1 cellular context compared by ENCODE assay signal in the genomic region with DNA sequence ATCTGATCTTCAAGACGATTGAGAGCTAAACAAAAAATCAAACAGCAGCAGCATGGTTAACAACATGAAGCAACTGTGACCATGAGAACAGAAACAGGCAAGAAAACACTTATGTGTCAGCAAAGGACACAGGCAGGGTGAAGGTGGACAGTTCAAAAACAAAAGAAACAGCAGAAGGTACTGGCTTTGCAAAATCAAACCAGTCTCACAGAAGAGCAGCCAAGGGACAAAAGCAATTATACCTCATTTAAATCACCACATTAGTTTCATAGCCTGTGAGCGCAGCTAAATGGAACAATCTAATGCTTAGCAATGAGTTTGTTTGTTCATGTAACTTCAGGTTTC.
A peak's percentile ranks its signal among the peaks of the same experiment; 100 is the strongest.
TF ChIP-seq lines count a peak whose summit lies in the region.

No MANE protein-coding gene starts in this region.

TF ChIP-seq in K562, 482 proteins besides CTCF, POLR2A, EP300 and RAD21 (continued from another document and continues in another):
- TF ChIP-seq, protein P1, sequence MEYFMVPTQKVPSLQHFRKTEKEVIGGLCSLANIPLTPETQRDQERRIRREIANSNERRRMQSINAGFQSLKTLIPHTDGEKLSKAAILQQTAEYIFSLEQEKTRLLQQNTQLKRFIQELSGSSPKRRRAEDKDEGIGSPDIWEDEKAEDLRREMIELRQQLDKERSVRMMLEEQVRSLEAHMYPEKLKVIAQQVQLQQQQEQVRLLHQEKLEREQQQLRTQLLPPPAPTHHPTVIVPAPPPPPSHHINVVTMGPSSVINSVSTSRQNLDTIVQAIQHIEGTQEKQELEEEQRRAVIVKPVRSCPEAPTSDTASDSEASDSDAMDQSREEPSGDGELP (CRISPR knock-in tag; IDR thresholded peaks at IDR 0.05; ENCODE audit: borderline replicate concordance), result no peak
- TF ChIP-seq NR2C1 (IDR thresholded peaks at IDR 0.05), result no peak
- TF ChIP-seq NR2C1 (tag; IDR thresholded peaks at IDR 0.05), result 0 out of 2 replicates have a peak, but pooled peaks have one; percentile 36
- no peak for TF ChIP-seq ETS2 (tag; IDR thresholded peaks at IDR 0.05; ENCODE audit: borderline replicate concordance, poor library complexity, severe bottlenecking)
- no peak for TF ChIP-seq MBD2 (IDR thresholded peaks at IDR 0.05; ENCODE audit: borderline replicate concordance, low read depth)
- 0 out of 2 replicates have a peak, but pooled peaks have one; percentile 1 for TF ChIP-seq HLTF (IDR thresholded peaks at IDR 0.05)
- TF ChIP-seq, protein P2, sequence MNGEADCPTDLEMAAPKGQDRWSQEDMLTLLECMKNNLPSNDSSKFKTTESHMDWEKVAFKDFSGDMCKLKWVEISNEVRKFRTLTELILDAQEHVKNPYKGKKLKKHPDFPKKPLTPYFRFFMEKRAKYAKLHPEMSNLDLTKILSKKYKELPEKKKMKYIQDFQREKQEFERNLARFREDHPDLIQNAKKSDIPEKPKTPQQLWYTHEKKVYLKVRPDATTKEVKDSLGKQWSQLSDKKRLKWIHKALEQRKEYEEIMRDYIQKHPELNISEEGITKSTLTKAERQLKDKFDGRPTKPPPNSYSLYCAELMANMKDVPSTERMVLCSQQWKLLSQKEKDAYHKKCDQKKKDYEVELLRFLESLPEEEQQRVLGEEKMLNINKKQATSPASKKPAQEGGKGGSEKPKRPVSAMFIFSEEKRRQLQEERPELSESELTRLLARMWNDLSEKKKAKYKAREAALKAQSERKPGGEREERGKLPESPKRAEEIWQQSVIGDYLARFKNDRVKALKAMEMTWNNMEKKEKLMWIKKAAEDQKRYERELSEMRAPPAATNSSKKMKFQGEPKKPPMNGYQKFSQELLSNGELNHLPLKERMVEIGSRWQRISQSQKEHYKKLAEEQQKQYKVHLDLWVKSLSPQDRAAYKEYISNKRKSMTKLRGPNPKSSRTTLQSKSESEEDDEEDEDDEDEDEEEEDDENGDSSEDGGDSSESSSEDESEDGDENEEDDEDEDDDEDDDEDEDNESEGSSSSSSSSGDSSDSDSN (IDR thresholded peaks at IDR 0.05; ENCODE audit: borderline replicate concordance in 1 of 2, low read depth in 2 of 2, low read length in 2 of 2), result no peak
- TF ChIP-seq ZNF699 (CRISPR knock-in tag; IDR thresholded peaks at IDR 0.05; ENCODE audit: insufficient replicate concordance), result no peak
- TF ChIP-seq NBN (IDR thresholded peaks at IDR 0.05; ENCODE audit: low read depth), result no peak
- no peak for TF ChIP-seq CBFA2T3 (IDR thresholded peaks at IDR 0.05)
- TF ChIP-seq, protein P3, sequence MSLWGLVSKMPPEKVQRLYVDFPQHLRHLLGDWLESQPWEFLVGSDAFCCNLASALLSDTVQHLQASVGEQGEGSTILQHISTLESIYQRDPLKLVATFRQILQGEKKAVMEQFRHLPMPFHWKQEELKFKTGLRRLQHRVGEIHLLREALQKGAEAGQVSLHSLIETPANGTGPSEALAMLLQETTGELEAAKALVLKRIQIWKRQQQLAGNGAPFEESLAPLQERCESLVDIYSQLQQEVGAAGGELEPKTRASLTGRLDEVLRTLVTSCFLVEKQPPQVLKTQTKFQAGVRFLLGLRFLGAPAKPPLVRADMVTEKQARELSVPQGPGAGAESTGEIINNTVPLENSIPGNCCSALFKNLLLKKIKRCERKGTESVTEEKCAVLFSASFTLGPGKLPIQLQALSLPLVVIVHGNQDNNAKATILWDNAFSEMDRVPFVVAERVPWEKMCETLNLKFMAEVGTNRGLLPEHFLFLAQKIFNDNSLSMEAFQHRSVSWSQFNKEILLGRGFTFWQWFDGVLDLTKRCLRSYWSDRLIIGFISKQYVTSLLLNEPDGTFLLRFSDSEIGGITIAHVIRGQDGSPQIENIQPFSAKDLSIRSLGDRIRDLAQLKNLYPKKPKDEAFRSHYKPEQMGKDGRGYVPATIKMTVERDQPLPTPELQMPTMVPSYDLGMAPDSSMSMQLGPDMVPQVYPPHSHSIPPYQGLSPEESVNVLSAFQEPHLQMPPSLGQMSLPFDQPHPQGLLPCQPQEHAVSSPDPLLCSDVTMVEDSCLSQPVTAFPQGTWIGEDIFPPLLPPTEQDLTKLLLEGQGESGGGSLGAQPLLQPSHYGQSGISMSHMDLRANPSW (CRISPR knock-in tag; IDR thresholded peaks at IDR 0.05), result no peak
- TF ChIP-seq, protein P4, sequence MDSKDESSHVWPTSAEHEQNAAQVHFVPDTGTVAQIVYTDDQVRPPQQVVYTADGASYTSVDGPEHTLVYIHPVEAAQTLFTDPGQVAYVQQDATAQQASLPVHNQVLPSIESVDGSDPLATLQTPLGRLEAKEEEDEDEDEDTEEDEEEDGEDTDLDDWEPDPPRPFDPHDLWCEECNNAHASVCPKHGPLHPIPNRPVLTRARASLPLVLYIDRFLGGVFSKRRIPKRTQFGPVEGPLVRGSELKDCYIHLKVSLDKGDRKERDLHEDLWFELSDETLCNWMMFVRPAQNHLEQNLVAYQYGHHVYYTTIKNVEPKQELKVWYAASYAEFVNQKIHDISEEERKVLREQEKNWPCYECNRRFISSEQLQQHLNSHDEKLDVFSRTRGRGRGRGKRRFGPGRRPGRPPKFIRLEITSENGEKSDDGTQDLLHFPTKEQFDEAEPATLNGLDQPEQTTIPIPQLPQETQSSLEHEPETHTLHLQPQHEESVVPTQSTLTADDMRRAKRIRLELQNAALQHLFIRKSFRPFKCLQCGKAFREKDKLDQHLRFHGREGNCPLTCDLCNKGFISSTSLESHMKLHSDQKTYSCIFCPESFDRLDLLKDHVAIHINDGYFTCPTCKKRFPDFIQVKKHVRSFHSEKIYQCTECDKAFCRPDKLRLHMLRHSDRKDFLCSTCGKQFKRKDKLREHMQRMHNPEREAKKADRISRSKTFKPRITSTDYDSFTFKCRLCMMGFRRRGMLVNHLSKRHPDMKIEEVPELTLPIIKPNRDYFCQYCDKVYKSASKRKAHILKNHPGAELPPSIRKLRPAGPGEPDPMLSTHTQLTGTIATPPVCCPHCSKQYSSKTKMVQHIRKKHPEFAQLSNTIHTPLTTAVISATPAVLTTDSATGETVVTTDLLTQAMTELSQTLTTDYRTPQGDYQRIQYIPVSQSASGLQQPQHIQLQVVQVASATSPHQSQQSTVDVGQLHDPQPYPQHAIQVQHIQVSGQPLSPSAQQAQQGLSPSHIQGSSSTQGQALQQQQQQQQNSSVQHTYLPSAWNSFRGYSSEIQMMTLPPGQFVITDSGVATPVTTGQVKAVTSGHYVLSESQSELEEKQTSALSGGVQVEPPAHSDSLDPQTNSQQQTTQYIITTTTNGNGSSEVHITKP (IDR thresholded peaks at IDR 0.05; ENCODE audit: partially characterized antibody), result no peak
- no peak for TF ChIP-seq SMAD2 (IDR thresholded peaks at IDR 0.05; ENCODE audit: low read depth, low read length)
- no peak for TF ChIP-seq IRF2 (CRISPR knock-in tag; IDR thresholded peaks at IDR 0.05)
- no peak for TF ChIP-seq E2F3 (CRISPR knock-in tag; IDR thresholded peaks at IDR 0.05)
- no peak for TF ChIP-seq NCOA2 (IDR thresholded peaks at IDR 0.05; ENCODE audit: partially characterized antibody in 2 of 2)
- no peak for TF ChIP-seq POLR3G (IDR thresholded peaks at IDR 0.05; ENCODE audit: extremely low read depth, insufficient read length, insufficient replicate concordance)
- TF ChIP-seq HDAC2 (IDR thresholded peaks at IDR 0.05), result no peak
- no peak for TF ChIP-seq MECOM (CRISPR knock-in tag; IDR thresholded peaks at IDR 0.05)
- no peak for TF ChIP-seq ILK (tag; IDR thresholded peaks at IDR 0.05; ENCODE audit: borderline replicate concordance, low read depth)
- TF ChIP-seq HOXB6 (CRISPR knock-in tag; IDR thresholded peaks at IDR 0.05; ENCODE audit: borderline replicate concordance), result no peak
- TF ChIP-seq NR2F6 (CRISPR knock-in tag; IDR thresholded peaks at IDR 0.05), result 0 out of 2 replicates have a peak, but pooled peaks have one; percentile 60
- TF ChIP-seq KAT8 (IDR thresholded peaks at IDR 0.05; ENCODE audit: low read depth), result no peak
- TF ChIP-seq ZNF561 (CRISPR knock-in tag; conservative IDR thresholded peaks at IDR 0.05), result no peak
- TF ChIP-seq TCFL5 (CRISPR knock-in tag; conservative IDR thresholded peaks at IDR 0.05), result no peak
- no peak for TF ChIP-seq ZNF444 (CRISPR knock-in tag; IDR thresholded peaks at IDR 0.05)
- TF ChIP-seq ZNF12 (CRISPR knock-in tag; IDR thresholded peaks at IDR 0.05), result no peak
- TF ChIP-seq RB1 (IDR thresholded peaks at IDR 0.05; ENCODE audit: low read depth), result no peak
- no peak for TF ChIP-seq XRCC3 (IDR thresholded peaks at IDR 0.05)
- TF ChIP-seq KDM4B (IDR thresholded peaks at IDR 0.05; ENCODE audit: borderline replicate concordance in 2 of 2, low read depth in 1 of 2), result no peak
- TF ChIP-seq RBFOX2 (IDR thresholded peaks at IDR 0.05; ENCODE audit: low read depth, low read length), result no peak
- TF ChIP-seq NFRKB (IDR thresholded peaks at IDR 0.05; ENCODE audit: low read depth), result 0 out of 2 replicates have a peak, but pooled peaks have one; percentile 66
- TF ChIP-seq ESRRA (IDR thresholded peaks at IDR 0.05; ENCODE audit: borderline replicate concordance, low read depth), result no peak
- no peak for TF ChIP-seq CCAR2 (IDR thresholded peaks at IDR 0.05; ENCODE audit: low read depth, low read length)
- TF ChIP-seq ZBTB8A (IDR thresholded peaks at IDR 0.05; ENCODE audit: partially characterized antibody), result no peak
- TF ChIP-seq L3MBTL2 (IDR thresholded peaks at IDR 0.05), result no peak
- TF ChIP-seq, protein P5, sequence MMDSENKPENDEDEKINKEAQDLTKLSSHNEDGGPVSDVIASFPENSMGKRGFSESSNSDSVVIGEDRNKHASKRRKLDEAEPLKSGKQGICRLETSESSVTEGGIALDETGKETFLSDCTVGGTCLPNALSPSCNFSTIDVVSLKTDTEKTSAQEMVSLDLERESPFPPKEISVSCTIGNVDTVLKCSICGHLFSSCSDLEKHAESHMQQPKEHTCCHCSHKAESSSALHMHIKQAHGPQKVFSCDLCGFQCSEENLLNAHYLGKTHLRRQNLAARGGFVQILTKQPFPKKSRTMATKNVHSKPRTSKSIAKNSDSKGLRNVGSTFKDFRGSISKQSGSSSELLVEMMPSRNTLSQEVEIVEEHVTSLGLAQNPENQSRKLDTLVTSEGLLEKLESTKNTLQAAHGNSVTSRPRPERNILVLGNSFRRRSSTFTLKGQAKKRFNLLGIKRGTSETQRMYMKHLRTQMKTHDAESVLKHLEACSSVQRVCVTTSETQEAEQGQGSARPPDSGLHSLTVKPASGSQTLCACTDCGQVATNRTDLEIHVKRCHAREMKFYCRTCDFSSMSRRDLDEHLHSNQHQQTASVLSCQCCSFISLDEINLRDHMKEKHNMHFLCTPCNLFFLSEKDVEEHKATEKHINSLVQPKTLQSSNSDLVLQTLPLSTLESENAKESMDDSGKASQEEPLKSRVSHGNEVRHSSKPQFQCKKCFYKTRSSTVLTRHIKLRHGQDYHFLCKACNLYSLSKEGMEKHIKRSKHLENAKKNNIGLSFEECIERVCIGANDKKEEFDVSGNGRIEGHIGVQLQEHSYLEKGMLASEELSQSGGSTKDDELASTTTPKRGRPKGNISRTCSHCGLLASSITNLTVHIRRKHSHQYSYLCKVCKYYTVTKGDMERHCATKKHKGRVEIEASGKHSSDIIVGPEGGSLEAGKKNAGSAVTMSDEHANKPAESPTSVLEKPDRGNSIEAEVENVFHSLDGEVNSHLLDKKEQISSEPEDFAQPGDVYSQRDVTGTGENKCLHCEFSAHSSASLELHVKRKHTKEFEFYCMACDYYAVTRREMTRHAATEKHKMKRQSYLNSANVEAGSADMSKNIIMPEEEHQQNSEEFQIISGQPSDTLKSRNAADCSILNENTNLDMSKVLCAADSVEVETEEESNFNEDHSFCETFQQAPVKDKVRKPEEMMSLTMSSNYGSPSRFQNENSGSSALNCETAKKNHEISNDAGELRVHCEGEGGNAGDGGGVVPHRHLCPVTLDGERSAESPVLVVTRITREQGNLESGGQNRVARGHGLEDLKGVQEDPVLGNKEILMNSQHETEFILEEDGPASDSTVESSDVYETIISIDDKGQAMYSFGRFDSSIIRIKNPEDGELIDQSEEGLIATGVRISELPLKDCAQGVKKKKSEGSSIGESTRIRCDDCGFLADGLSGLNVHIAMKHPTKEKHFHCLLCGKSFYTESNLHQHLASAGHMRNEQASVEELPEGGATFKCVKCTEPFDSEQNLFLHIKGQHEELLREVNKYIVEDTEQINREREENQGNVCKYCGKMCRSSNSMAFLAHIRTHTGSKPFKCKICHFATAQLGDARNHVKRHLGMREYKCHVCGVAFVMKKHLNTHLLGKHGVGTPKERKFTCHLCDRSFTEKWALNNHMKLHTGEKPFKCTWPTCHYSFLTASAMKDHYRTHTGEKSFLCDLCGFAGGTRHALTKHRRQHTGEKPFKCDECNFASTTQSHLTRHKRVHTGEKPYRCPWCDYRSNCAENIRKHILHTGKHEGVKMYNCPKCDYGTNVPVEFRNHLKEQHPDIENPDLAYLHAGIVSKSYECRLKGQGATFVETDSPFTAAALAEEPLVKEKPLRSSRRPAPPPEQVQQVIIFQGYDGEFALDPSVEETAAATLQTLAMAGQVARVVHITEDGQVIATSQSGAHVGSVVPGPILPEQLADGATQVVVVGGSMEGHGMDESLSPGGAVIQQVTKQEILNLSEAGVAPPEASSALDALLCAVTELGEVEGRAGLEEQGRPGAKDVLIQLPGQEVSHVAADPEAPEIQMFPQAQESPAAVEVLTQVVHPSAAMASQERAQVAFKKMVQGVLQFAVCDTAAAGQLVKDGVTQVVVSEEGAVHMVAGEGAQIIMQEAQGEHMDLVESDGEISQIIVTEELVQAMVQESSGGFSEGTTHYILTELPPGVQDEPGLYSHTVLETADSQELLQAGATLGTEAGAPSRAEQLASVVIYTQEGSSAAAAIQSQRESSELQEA (IDR thresholded peaks at IDR 0.05; ENCODE audit: low read depth), result no peak
- TF ChIP-seq DNMT1 (IDR thresholded peaks at IDR 0.05), result no peak
- TF ChIP-seq RHOXF2B (CRISPR knock-in tag; conservative IDR thresholded peaks at IDR 0.05), result no peak
- TF ChIP-seq STAT5A (IDR thresholded peaks at IDR 0.05; ENCODE audit: borderline replicate concordance, low read length), result no peak
- 0 out of 2 replicates have a peak, but pooled peaks have one; percentile 7 for TF ChIP-seq ZNF174 (CRISPR knock-in tag; IDR thresholded peaks at IDR 0.05)
- TF ChIP-seq, protein P6, sequence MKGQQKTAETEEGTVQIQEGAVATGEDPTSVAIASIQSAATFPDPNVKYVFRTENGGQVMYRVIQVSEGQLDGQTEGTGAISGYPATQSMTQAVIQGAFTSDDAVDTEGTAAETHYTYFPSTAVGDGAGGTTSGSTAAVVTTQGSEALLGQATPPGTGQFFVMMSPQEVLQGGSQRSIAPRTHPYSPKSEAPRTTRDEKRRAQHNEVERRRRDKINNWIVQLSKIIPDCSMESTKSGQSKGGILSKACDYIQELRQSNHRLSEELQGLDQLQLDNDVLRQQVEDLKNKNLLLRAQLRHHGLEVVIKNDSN (CRISPR knock-in tag; IDR thresholded peaks at IDR 0.05), result no peak
- TF ChIP-seq CC2D1A (IDR thresholded peaks at IDR 0.05), result no peak
- no peak for TF ChIP-seq COPS2 (conservative IDR thresholded peaks at IDR 0.05)
- no peak for TF ChIP-seq NFXL1 (CRISPR knock-in tag; IDR thresholded peaks at IDR 0.05)
- TF ChIP-seq, protein P7, sequence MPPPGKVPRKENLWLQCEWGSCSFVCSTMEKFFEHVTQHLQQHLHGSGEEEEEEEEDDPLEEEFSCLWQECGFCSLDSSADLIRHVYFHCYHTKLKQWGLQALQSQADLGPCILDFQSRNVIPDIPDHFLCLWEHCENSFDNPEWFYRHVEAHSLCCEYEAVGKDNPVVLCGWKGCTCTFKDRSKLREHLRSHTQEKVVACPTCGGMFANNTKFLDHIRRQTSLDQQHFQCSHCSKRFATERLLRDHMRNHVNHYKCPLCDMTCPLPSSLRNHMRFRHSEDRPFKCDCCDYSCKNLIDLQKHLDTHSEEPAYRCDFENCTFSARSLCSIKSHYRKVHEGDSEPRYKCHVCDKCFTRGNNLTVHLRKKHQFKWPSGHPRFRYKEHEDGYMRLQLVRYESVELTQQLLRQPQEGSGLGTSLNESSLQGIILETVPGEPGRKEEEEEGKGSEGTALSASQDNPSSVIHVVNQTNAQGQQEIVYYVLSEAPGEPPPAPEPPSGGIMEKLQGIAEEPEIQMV (tag; conservative IDR thresholded peaks at IDR 0.05; ENCODE audit: low read depth), result 0 out of 2 replicates have a peak, but pooled peaks have one; percentile 48
